ENCODE assay signal across 7 cellular contexts in genomic region chr3:28716939-28717338, GRCh38.
"Had no signal": no experiment of that assay in that cellular context is flagged by ENCODE, and none has a peak within 500 bp of the region (broad histone marks: within the 10 kb centered on the region; RNA-seq: fewer than 3 reads in every experiment).

No MANE protein-coding gene starts in this region.

- H3K27ac ChIP-seq: GM23248 had no signal

- H2AFZ ChIP-seq: GM23248 had no signal

- H3K36me3 Mint-ChIP-seq: IgD-negative memory B cell had no signal

- H3K9me3 Mint-ChIP-seq: HFFc6 had no signal

- H3K4me3 Mint-ChIP-seq: HFFc6, IgD-negative memory B cell had no signal

- H3K4me3 ChIP-seq: GM23248, HAP-1 had no signal

- H3K4me1 Mint-ChIP-seq: IgD-negative memory B cell had no signal

- H3K9me3 ChIP-seq: HAP-1 had no signal

- H3K9ac ChIP-seq: GM23248 had no signal

- H3K27ac Mint-ChIP-seq: HFFc6, IgD-negative memory B cell had no signal

- H3K36me3 ChIP-seq: HAP-1 had no signal

- ATAC-seq: HCT116 had no signal

- H3K27me3 Mint-ChIP-seq: IgD-negative memory B cell had no signal

- DNase-seq: GM23248, GOT3, H7, HFFc6 had no signal
